ENCODE assay signal across 22 cellular contexts in genomic region chr21:45441431-45442255, GRCh38. TPM values are rescaled to one million over a fixed set of nuclear protein-coding genes. Genes with fewer than 3 reads are reported as not detected.
DNase-seq lines count a peak whose midpoint lies in the region; ATAC-seq and TF ChIP-seq lines count a peak whose summit lies in the region.
"Had no signal": no experiment of that assay in that cellular context is flagged by ENCODE, and none has a peak within 500 bp of the region (broad histone marks: within the 10 kb centered on the region; RNA-seq: fewer than 3 reads in every experiment).

No MANE protein-coding gene starts in this region.

- H3K9me3 ChIP-seq in T-helper 17 cell (ENCODE audit: control insufficient read depth, low read length, poor library complexity, severe bottlenecking) = no peaks in the 10 kb centered on the region
- H3K9me3 ChIP-seq in right cardiac atrium (ENCODE audit: control insufficient read depth, low read length) = no peaks in the 10 kb centered on the region
- H3K9me3 ChIP-seq in osteoblast (ENCODE audit: low read depth, low read length) = no peaks in the 10 kb centered on the region

- H3K36me3 ChIP-seq in GM23338 (ENCODE audit: insufficient read depth) (0 out of 2 replicates have a peak, but pooled peaks cover 4% of the 10 kb centered on the region), osteoblast (ENCODE audit: insufficient read depth, low read length) (no peaks in the 10 kb centered on the region)
- H3K36me3 ChIP-seq: SJCRH30 had no signal

- intact Hi-C loops in right cardiac atrium (cut with DNase I) = loop anchor here in 1 of 4 donors (5.0 kb wide), 1 partner anchor 149 kb away; no protein-coding TSS in a partner anchor
- intact Hi-C loops in activated T-helper 2 cell treated with anti-CD3 and anti-CD28 coated beads, Interferon-gamma antibody, Interleukin-2, Interleukin-4, amounts not matched to agents 10 μg/mL and 5 μg/mL and 100 μg/mL, durations not matched to agents 14 hours and 24 hours and 36 hours (cut with micrococcal nuclease) = no loop called here

- H3K4me2 ChIP-seq in GM23338 = no peak overlapping the region
- no peak overlapping the region for H3K4me2 ChIP-seq in osteoblast (ENCODE audit: insufficient read depth, low read length)
- H3K4me2 ChIP-seq: A549 had no signal

- H3K9me3 Mint-ChIP-seq in GM23338 = no peaks in the 10 kb centered on the region; the same call in none of the 3 replicates
- no peaks in the 10 kb centered on the region for H3K9me3 Mint-ChIP-seq in activated T-helper 2 cell treated with anti-CD3 and anti-CD28 coated beads, Interferon-gamma antibody, Interleukin-2, Interleukin-4, amounts not matched to agents 10 μg/mL and 5 μg/mL and 100 μg/mL, durations not matched to agents 14 hours and 24 hours and 36 hours
- H3K9me3 Mint-ChIP-seq in activated naive CD8-positive, alpha-beta T cell treated with anti-CD3 and anti-CD28 coated beads, Interleukin-2, amount 50 U/mL, for 24 hours = no peaks in the 10 kb centered on the region
- H3K9me3 Mint-ChIP-seq: CD4-positive, alpha-beta T cell had no signal

- no peak overlapping the region for H2AFZ ChIP-seq in GM23338
- H2AFZ ChIP-seq in osteoblast (ENCODE audit: low read length) = no peak overlapping the region

- H3K4me1 Mint-ChIP-seq in GM23338 (peaks cover 2% of the 10 kb centered on the region), T-helper 17 cell (peaks cover 8% of the 10 kb centered on the region)
- H3K4me1 Mint-ChIP-seq in activated T-helper 2 cell treated with anti-CD3 and anti-CD28 coated beads, Interferon-gamma antibody, Interleukin-2, Interleukin-4, amounts not matched to agents 10 μg/mL and 5 μg/mL and 100 μg/mL, durations not matched to agents 14 hours and 24 hours and 36 hours (ENCODE audit: low read depth) = peaks cover 7% of the 10 kb centered on the region
- H3K4me1 Mint-ChIP-seq in activated naive CD8-positive, alpha-beta T cell treated with anti-CD3 and anti-CD28 coated beads, Interleukin-2, amount 50 U/mL, for 24 hours = peaks cover 19% of the 10 kb centered on the region

- 0 out of 2 replicates have a peak overlapping the region, but pooled peaks have one; percentile 55 for H3K27ac ChIP-seq in GM23338 (ENCODE audit: low read depth)
- H3K27ac ChIP-seq in right cardiac atrium (ENCODE audit: low read length) = no peak overlapping the region
- H3K27ac ChIP-seq in osteoblast (ENCODE audit: low read depth, low read length) = no peak overlapping the region
- H3K27ac ChIP-seq: A549, SJCRH30 had no signal

- H3K4me3 ChIP-seq in GM23338 (no peak overlapping the region), right cardiac atrium (ENCODE audit: low read length) (no peak overlapping the region), osteoblast (ENCODE audit: insufficient read depth, low read length) (no peak overlapping the region)
- H3K4me3 ChIP-seq: A549, SJCRH30 had no signal

- H3K27me3 ChIP-seq in GM23338 (ENCODE audit: insufficient read depth) (no peaks in the 10 kb centered on the region), right cardiac atrium (ENCODE audit: control insufficient read depth, insufficient read depth) (no peaks in the 10 kb centered on the region), osteoblast (ENCODE audit: insufficient read depth, low read length) (no peaks in the 10 kb centered on the region)
- H3K27me3 ChIP-seq: SJCRH30 had no signal

- H3K79me2 ChIP-seq in GM23338 (replicated peaks; ENCODE audit: insufficient read depth) (peaks cover 73% of the 10 kb centered on the region), osteoblast (ENCODE audit: insufficient read depth, low read length) (no peaks in the 10 kb centered on the region)

- 94% methylated on average over 31 of the region's 31 CpGs for WGBS in right cardiac atrium

- H3K27ac Mint-ChIP-seq in GM23338 (peak overlapping the region; percentile 82; the same call in 1 of the 2 replicates), T-helper 17 cell (peak overlapping the region; percentile 11)
- no peak overlapping the region for H3K27ac Mint-ChIP-seq in activated T-helper 2 cell treated with anti-CD3 and anti-CD28 coated beads, Interferon-gamma antibody, Interleukin-2, Interleukin-4, amounts not matched to agents 10 μg/mL and 5 μg/mL and 100 μg/mL, durations not matched to agents 14 hours and 24 hours and 36 hours
- H3K27ac Mint-ChIP-seq in activated naive CD8-positive, alpha-beta T cell treated with anti-CD3 and anti-CD28 coated beads, Interleukin-2, amount 50 U/mL, for 24 hours = no peak overlapping the region
- H3K27ac Mint-ChIP-seq: CD4-positive, alpha-beta T cell had no signal

- peaks cover 6% of the 10 kb centered on the region for H3K27me3 Mint-ChIP-seq in GM23338 (ENCODE audit: insufficient read depth, low read depth, poor library complexity)
- H3K27me3 Mint-ChIP-seq in T-helper 17 cell = peaks cover 22% of the 10 kb centered on the region
- peaks cover 4% of the 10 kb centered on the region for H3K27me3 Mint-ChIP-seq in activated T-helper 2 cell treated with anti-CD3 and anti-CD28 coated beads, Interferon-gamma antibody, Interleukin-2, Interleukin-4, amounts not matched to agents 10 μg/mL and 5 μg/mL and 100 μg/mL, durations not matched to agents 14 hours and 24 hours and 36 hours (ENCODE audit: low read depth)
- peaks cover 8% of the 10 kb centered on the region for H3K27me3 Mint-ChIP-seq in activated naive CD8-positive, alpha-beta T cell treated with anti-CD3 and anti-CD28 coated beads, Interleukin-2, amount 50 U/mL, for 24 hours

- H4K20me1 ChIP-seq in GM23338 (replicated peaks; ENCODE audit: insufficient read depth) (peaks cover 32% of the 10 kb centered on the region), osteoblast (ENCODE audit: insufficient read depth, low read length) (no peaks in the 10 kb centered on the region)

- no peak overlapping the region; the same call in 2 of the 3 replicates for H3K4me3 Mint-ChIP-seq in GM23338
- H3K4me3 Mint-ChIP-seq in T-helper 17 cell = no peak overlapping the region
- no peak overlapping the region for H3K4me3 Mint-ChIP-seq in activated T-helper 2 cell treated with anti-CD3 and anti-CD28 coated beads, Interferon-gamma antibody, Interleukin-2, Interleukin-4, amounts not matched to agents 10 μg/mL and 5 μg/mL and 100 μg/mL, durations not matched to agents 14 hours and 24 hours and 36 hours (ENCODE audit: low read depth)
- H3K4me3 Mint-ChIP-seq in activated naive CD8-positive, alpha-beta T cell treated with anti-CD3 and anti-CD28 coated beads, Interleukin-2, amount 50 U/mL, for 24 hours = no peak overlapping the region
- H3K4me3 Mint-ChIP-seq: CD4-positive, alpha-beta T cell had no signal

- H3K4me1 ChIP-seq in GM23338 (ENCODE audit: insufficient read depth) (no peaks in the 10 kb centered on the region), right cardiac atrium (ENCODE audit: control insufficient read depth, insufficient read depth, low read length) (no peaks in the 10 kb centered on the region), osteoblast (ENCODE audit: insufficient read depth, low read length) (peaks cover 6% of the 10 kb centered on the region)
- H3K4me1 ChIP-seq: SJCRH30 had no signal

- H3F3A ChIP-seq in GM23338 (replicated peaks; ENCODE audit: low read depth) = 0 out of 2 replicates have a peak, but pooled peaks cover 8% of the 10 kb centered on the region

- ATAC-seq in GM23338 = no peak
- no peak for ATAC-seq in T-helper 17 cell
- no peak for ATAC-seq in right cardiac atrium
- ATAC-seq in GM21619 (IDR thresholded peaks at IDR 0.05; ENCODE audit: unreplicated experiment) = no peak
- ATAC-seq in activated naive CD8-positive, alpha-beta T cell treated with anti-CD3 and anti-CD28 coated beads, Interleukin-2, amount 50 U/mL, for 24 hours = no peak
- ATAC-seq: A549, HCT116 had no signal

- H3K9me2 ChIP-seq in GM23338 (ENCODE audit: insufficient read depth) = no peaks in the 10 kb centered on the region

- no peak for DNase-seq in GM23338 (ENCODE audit: low spot score)
- no peak for DNase-seq in T-helper 17 cell
- peak; percentile 17 to 58 (median 56) for DNase-seq in right cardiac atrium
- peak; percentile 77 for DNase-seq in osteoblast (ENCODE audit: insufficient read length, low spot score, missing footprints)
- DNase-seq in activated T-helper 2 cell treated with anti-CD3 and anti-CD28 coated beads, Interferon-gamma antibody, Interleukin-2, Interleukin-4, amounts not matched to agents 10 μg/mL and 5 μg/mL and 100 μg/mL, durations not matched to agents 14 hours and 24 hours and 36 hours (ENCODE audit: low spot score) = no peak
- DNase-seq in activated naive CD8-positive, alpha-beta T cell treated with anti-CD3 and anti-CD28 coated beads, Interleukin-2, amount 50 U/mL, for 24 hours = no peak
- no peak for DNase-seq in globus pallidus (ENCODE audit: low spot score)
- DNase-seq: Caco-2; CD4-positive, alpha-beta T cell; GF-D8; KG1; MV-4-11; NCI-H187 treated with DMSO at 0.1 percent for 48 hours; NCI-H226; NCI-H524; NCI-H82; OCI-M1; RPMI8226; SJCRH30 had no signal

- H3K36me3 Mint-ChIP-seq in GM23338 (ENCODE audit: low read depth) = peaks cover 41% of the 10 kb centered on the region
- H3K36me3 Mint-ChIP-seq in T-helper 17 cell (ENCODE audit: low read depth) = peaks cover 3% of the 10 kb centered on the region
- no peaks in the 10 kb centered on the region for H3K36me3 Mint-ChIP-seq in activated T-helper 2 cell treated with anti-CD3 and anti-CD28 coated beads, Interferon-gamma antibody, Interleukin-2, Interleukin-4, amounts not matched to agents 10 μg/mL and 5 μg/mL and 100 μg/mL, durations not matched to agents 14 hours and 24 hours and 36 hours (ENCODE audit: low read depth)
- peaks cover 1% of the 10 kb centered on the region for H3K36me3 Mint-ChIP-seq in activated naive CD8-positive, alpha-beta T cell treated with anti-CD3 and anti-CD28 coated beads, Interleukin-2, amount 50 U/mL, for 24 hours (ENCODE audit: low read depth)

- TF ChIP-seq CTCF in GM23338 (conservative IDR thresholded peaks at IDR 0.05; ENCODE audit: low read depth in 2 of 2) (no peak), osteoblast (IDR thresholded peaks at IDR 0.05; ENCODE audit: extremely low read depth, low read depth, low read length) (no peak)

TF ChIP-seq in GM23338, 12 proteins besides CTCF, POLR2A, EP300 and RAD21 (continues in another document):
- TF ChIP-seq STAT1 (IDR thresholded peaks at IDR 0.05; ENCODE audit: unreplicated experiment) (no peak), EZH2 (IDR thresholded peaks at IDR 0.05; ENCODE audit: low read depth, unreplicated experiment) (no peak)

RNA-seq across cellular contexts. Expression of gene COL18A1, which starts 36.7 kb away (rescaled TPM):
- total RNA-seq in GM23338 (2014; rRNA removed; shearing (Covaris generic)) = 287 and 430 TPM in 2 replicates
- 38.4 and 45.1 TPM in 2 replicates for polyA plus RNA-seq in GM23338 (2016; fragmentation: Nextera tagmentation; extraction: Ambion mirVana)
- total RNA-seq in T-helper 17 cell = 10 to 100 TPM in 1 of 2 donors, 1 to 10 TPM in 1; 5.4 to 17.1 TPM
- total RNA-seq in right cardiac atrium = 100 to 1,000 TPM in 1 of 4 donors, 10 to 100 TPM in 3; 63.5 to 134 (median 84.6) TPM
- polyA plus RNA-seq in right cardiac atrium = 52.3 TPM
- total RNA-seq in osteoblast = 8.3 and 8.8 TPM in 2 replicates
- total RNA-seq in activated T-helper 2 cell treated with anti-CD3 and anti-CD28 coated beads, Interferon-gamma antibody, Interleukin-2, Interleukin-4, amounts not matched to agents 10 μg/mL and 5 μg/mL and 100 μg/mL, durations not matched to agents 14 hours and 24 hours and 36 hours = 2.9 and 3.4 TPM in 2 replicates

Comparison
In these comparisons a context has a peak if more than half of its experiments do, and no peak if none do; other contexts are left out.
1. DNase-seq: peak in right cardiac atrium (3 of 3) and osteoblast (single experiment); none in GM23338 (single experiment), T-helper 17 cell (0 of 3), activated T-helper 2 cell treated with anti-CD3 and anti-CD28 coated beads, Interferon-gamma antibody, Interleukin-2, Interleukin-4, amounts not matched to agents 10 μg/mL and 5 μg/mL and 100 μg/mL, durations not matched to agents 14 hours and 24 hours and 36 hours (single experiment), activated naive CD8-positive, alpha-beta T cell treated with anti-CD3 and anti-CD28 coated beads, Interleukin-2, amount 50 U/mL, for 24 hours (single experiment) and globus pallidus (single experiment).
2. H3K27ac Mint-ChIP-seq: peak in GM23338 (single experiment) and T-helper 17 cell (single experiment); none in activated T-helper 2 cell treated with anti-CD3 and anti-CD28 coated beads, Interferon-gamma antibody, Interleukin-2, Interleukin-4, amounts not matched to agents 10 μg/mL and 5 μg/mL and 100 μg/mL, durations not matched to agents 14 hours and 24 hours and 36 hours (single experiment) and activated naive CD8-positive, alpha-beta T cell treated with anti-CD3 and anti-CD28 coated beads, Interleukin-2, amount 50 U/mL, for 24 hours (single experiment).